Comparison of ENCODE assay signal across 17 cellular contexts in genomic region chr4:97866821-97867556, GRCh38.
A peak's percentile ranks its signal among the peaks of the same experiment; 100 is the strongest.
DNase-seq lines count a peak whose midpoint lies in the region; ATAC-seq and TF ChIP-seq lines count a peak whose summit lies in the region.
"Had no signal": no experiment of that assay in that cellular context is flagged by ENCODE, and none has a peak within 500 bp of the region (broad histone marks: within the 10 kb centered on the region; RNA-seq: fewer than 3 reads in every experiment).

No MANE protein-coding gene starts in this region.

- in situ Hi-C loops in ACHN (cut with HindIII; ENCODE audit: low pct_ligation_motif_present, low pct_unique_long_range_greater_than_20kb, low sequenced_read_pairs): no loop called here

- no peak overlapping the region for H2AFZ ChIP-seq in GM23338
- H2AFZ ChIP-seq in neural progenitor cell (replicated peaks): no peak overlapping the region

- TF ChIP-seq CTCF in GM23338 (conservative IDR thresholded peaks at IDR 0.05; ENCODE audit: low read depth in 2 of 2): no peak
- TF ChIP-seq CTCF in nephron (IDR thresholded peaks at IDR 0.05; ENCODE audit: unreplicated experiment in 3 of 3): no peak
- no peak for TF ChIP-seq CTCF in neural progenitor cell (IDR thresholded peaks at IDR 0.05)

- H3K9me2 ChIP-seq in GM23338 (ENCODE audit: insufficient read depth): peaks cover 5% of the 10 kb centered on the region; the same call in 1 of the 2 replicates

- no peaks in the 10 kb centered on the region for H3K36me3 ChIP-seq in GM23338 (ENCODE audit: insufficient read depth)
- H3K36me3 ChIP-seq in neural progenitor cell: no peaks in the 10 kb centered on the region

- no peak overlapping the region for H3K27ac ChIP-seq in GM23338 (ENCODE audit: low read depth)
- H3K27ac ChIP-seq in neural progenitor cell: no peak overlapping the region
- H3K27ac ChIP-seq: KMS-11 had no signal

- no peak overlapping the region for H3K4me2 ChIP-seq in GM23338
- no peak overlapping the region for H3K4me2 ChIP-seq in neural progenitor cell
- H3K4me2 ChIP-seq: KMS-11 had no signal

- no peaks in the 10 kb centered on the region for H3K9me3 ChIP-seq in neural progenitor cell (ENCODE audit: low read depth)
- H3K9me3 ChIP-seq: Caco-2 had no signal

- H3K4me3 ChIP-seq in GM23338 (no peak overlapping the region), neural progenitor cell (no peak overlapping the region)

- H3K4me1 ChIP-seq in GM23338 (ENCODE audit: insufficient read depth): no peaks in the 10 kb centered on the region
- H3K4me1 ChIP-seq in neural progenitor cell: no peaks in the 10 kb centered on the region
- H3K4me1 ChIP-seq: Caco-2 had no signal

- H3K4me1 Mint-ChIP-seq in GM23338 (no peaks in the 10 kb centered on the region), nephron (peaks cover 17% of the 10 kb centered on the region), neural progenitor cell (no peaks in the 10 kb centered on the region)
- H3K4me1 Mint-ChIP-seq: CD4-positive, CD25-positive, alpha-beta regulatory T cell had no signal

- DNase-seq in ACHN (peak; percentile 19), GM23338 (ENCODE audit: low spot score) (no peak), glomerular visceral epithelial cell (ENCODE audit: extremely low spot score) (peak; percentile 21), neural progenitor cell (ENCODE audit: low spot score) (no peak), MV-4-11 (lab: John Stamatoyannopoulos, UW) (no peak)
- DNase-seq: Caco-2; CD4-positive, CD25-positive, alpha-beta regulatory T cell; DND-41; GOT3; NCI-H1092; NCI-H146; NCI-H226; NCI-H524 treated with DMSO at 0.1 percent for 48 hours had no signal

- H4K20me1 ChIP-seq in GM23338 (replicated peaks; ENCODE audit: insufficient read depth) (no peaks in the 10 kb centered on the region), neural progenitor cell (ENCODE audit: low read depth) (no peaks in the 10 kb centered on the region)

- no peak for ATAC-seq in GM23338
- ATAC-seq in HG02938 (IDR thresholded peaks at IDR 0.05; ENCODE audit: unreplicated experiment): no peak
- ATAC-seq: Panc1 had no signal

- H3K27me3 Mint-ChIP-seq in GM23338 (ENCODE audit: insufficient read depth, low read depth, poor library complexity) (peaks cover 2% of the 10 kb centered on the region), nephron (ENCODE audit: low read depth) (no peaks in the 10 kb centered on the region), neural progenitor cell (ENCODE audit: insufficient read depth, low read depth) (peaks cover 6% of the 10 kb centered on the region)
- H3K27me3 Mint-ChIP-seq: CD4-positive, CD25-positive, alpha-beta regulatory T cell had no signal

- H3K9me3 Mint-ChIP-seq in GM23338: peaks cover 6% of the 10 kb centered on the region; the same call in 1 of the 3 replicates
- peaks cover 17% of the 10 kb centered on the region for H3K9me3 Mint-ChIP-seq in nephron
- peaks cover 8% of the 10 kb centered on the region for H3K9me3 Mint-ChIP-seq in neural progenitor cell

- H3K27me3 ChIP-seq in GM23338 (ENCODE audit: insufficient read depth): no peaks in the 10 kb centered on the region
- no peaks in the 10 kb centered on the region for H3K27me3 ChIP-seq in neural progenitor cell

- no peaks in the 10 kb centered on the region for H3F3A ChIP-seq in GM23338 (replicated peaks; ENCODE audit: low read depth)
- H3F3A ChIP-seq in neural progenitor cell (ENCODE audit: low read depth): no peaks in the 10 kb centered on the region

- H3K79me2 ChIP-seq in GM23338 (replicated peaks; ENCODE audit: insufficient read depth): no peaks in the 10 kb centered on the region
- H3K79me2 ChIP-seq in neural progenitor cell (ENCODE audit: low read depth): no peaks in the 10 kb centered on the region

- H3K4me3 Mint-ChIP-seq in GM23338 (no peak overlapping the region), nephron (no peak overlapping the region), neural progenitor cell (no peak overlapping the region)
- H3K4me3 Mint-ChIP-seq: CD4-positive, CD25-positive, alpha-beta regulatory T cell had no signal

- H3K27ac Mint-ChIP-seq in GM23338: peak overlapping the region; percentile 14; the same call in 1 of the 2 replicates
- H3K27ac Mint-ChIP-seq in nephron: peak overlapping the region; percentile 66 to 86 (median 69)
- no peak overlapping the region for H3K27ac Mint-ChIP-seq in neural progenitor cell
- H3K27ac Mint-ChIP-seq: CD4-positive, CD25-positive, alpha-beta regulatory T cell had no signal

- H3K36me3 Mint-ChIP-seq in GM23338 (ENCODE audit: low read depth) (peaks cover 6% of the 10 kb centered on the region; the same call in 1 of the 3 replicates), nephron (ENCODE audit: low read depth) (peaks cover 3% of the 10 kb centered on the region), neural progenitor cell (no peaks in the 10 kb centered on the region)
- H3K36me3 Mint-ChIP-seq: CD4-positive, CD25-positive, alpha-beta regulatory T cell had no signal

- no peak overlapping the region for H3K9ac ChIP-seq in neural progenitor cell
- H3K9ac ChIP-seq: KMS-11 had no signal

TF ChIP-seq in GM23338, 12 proteins besides CTCF, POLR2A, EP300 and RAD21 (continues in another document):
- TF ChIP-seq ETS1 (IDR thresholded peaks at IDR 0.05) (no peak), EZH2 (IDR thresholded peaks at IDR 0.05; ENCODE audit: low read depth, unreplicated experiment) (no peak), NANOG (IDR thresholded peaks at IDR 0.05; ENCODE audit: borderline replicate concordance) (no peak), STAT1 (IDR thresholded peaks at IDR 0.05; ENCODE audit: unreplicated experiment) (no peak), ZNF331 (CRISPR knock-in tag; IDR thresholded peaks at IDR 0.05; ENCODE audit: low read depth) (no peak), ZNF114 (CRISPR knock-in tag; IDR thresholded peaks at IDR 0.05) (no peak), EZH2phosphoT487 (IDR thresholded peaks at IDR 0.05; ENCODE audit: unreplicated experiment) (no peak), POLR2AphosphoS5 (IDR thresholded peaks at IDR 0.05; ENCODE audit: low read depth) (no peak), CREB1 (CRISPR knock-in tag; IDR thresholded peaks at IDR 0.05; ENCODE audit: low read depth) (no peak)

Comparison
In these comparisons a context has a peak if more than half of its experiments do, and no peak if none do; other contexts are left out.
1. DNase-seq: peak in ACHN (single experiment) and glomerular visceral epithelial cell (single experiment); none in GM23338 (single experiment), neural progenitor cell (single experiment) and MV-4-11 (single experiment).